In genomic region chr2:80256396-80257167, GRCh38 we compare ENCODE assay signal across 10 cellular contexts. TPM values are rescaled to one million over a fixed set of nuclear protein-coding genes. Genes with fewer than 3 reads are reported as not detected.
A peak's percentile ranks its signal among the peaks of the same experiment; 100 is the strongest.
DNase-seq lines count a peak whose midpoint lies in the region; ATAC-seq and TF ChIP-seq lines count a peak whose summit lies in the region.
"Had no signal": no experiment of that assay in that cellular context is flagged by ENCODE, and none has a peak within 500 bp of the region (broad histone marks: within the 10 kb centered on the region; RNA-seq: fewer than 3 reads in every experiment).

No MANE protein-coding gene starts in this region.

- no peak overlapping the region for H3K56ac ChIP-seq in mesendoderm (ENCODE audit: low read length)

- no CpG with 5 or more reads among the region's 9 CpGs for WGBS in mesendoderm (ENCODE audit: extremely low coverage, insufficient coverage, low lambda C conversion rate)

- DNase-seq in DMS153 treated with DMSO at 0.1 percent for 48 hours (lab: John Stamatoyannopoulos, UW; ENCODE audit: unreplicated experiment) (peak; percentile 24), astrocyte of the cerebellum (ENCODE audit: low read depth) (peak; percentile 1), mesendoderm (peak; percentile 63), NCI-H2196 (lab: John Stamatoyannopoulos, UW; ENCODE audit: unreplicated experiment) (no peak), right atrium auricular region (ENCODE audit: low spot score) (no peak)
- DNase-seq in Jurkat, Clone E6-1 (ENCODE audit: low read depth, low spot score) = peak; percentile 17
- no peak for DNase-seq in activated CD4-positive, CD25-positive, alpha-beta regulatory T cell (lab: John Stamatoyannopoulos, UW)
- DNase-seq: activated B cell treated with CpG ODN at 0.5 μM for 24 hours, body of pancreas had no signal

- H4K8ac ChIP-seq in mesendoderm (ENCODE audit: low read depth, low read length) = no peak overlapping the region

- H2AK5ac ChIP-seq in mesendoderm (ENCODE audit: low read length) = no peak overlapping the region

- no peak overlapping the region for H3K9ac ChIP-seq in mesendoderm (ENCODE audit: low read length)

- H3K36me3 ChIP-seq in mesendoderm (ENCODE audit: control insufficient read depth, insufficient read depth, low read length) (no peaks in the 10 kb centered on the region), right atrium auricular region (no peaks in the 10 kb centered on the region)

- no peak overlapping the region for H3K4me2 ChIP-seq in mesendoderm (ENCODE audit: low read length)

- H3K27ac ChIP-seq in mesendoderm (ENCODE audit: low read depth, low read length) (no peak overlapping the region), right atrium auricular region (no peak overlapping the region)
- H3K27ac ChIP-seq: body of pancreas had no signal

- no peak for ATAC-seq in HG02678 (IDR thresholded peaks at IDR 0.05; ENCODE audit: unreplicated experiment)
- ATAC-seq: body of pancreas had no signal

- H2BK5ac ChIP-seq in mesendoderm (ENCODE audit: low read length) = no peak overlapping the region

- no peak overlapping the region for H3K18ac ChIP-seq in mesendoderm (ENCODE audit: low read length)

- H3K79me2 ChIP-seq in mesendoderm (ENCODE audit: control insufficient read depth, insufficient read depth, low read length) = no peaks in the 10 kb centered on the region

- H3K4me3 ChIP-seq in Jurkat, Clone E6-1 (ENCODE audit: low read length) = no peak overlapping the region
- no peak overlapping the region for H3K4me3 ChIP-seq in astrocyte of the cerebellum (ENCODE audit: low read depth, low read length)
- H3K4me3 ChIP-seq in mesendoderm (ENCODE audit: low read length) = no peak overlapping the region
- no peak overlapping the region for H3K4me3 ChIP-seq in right atrium auricular region
- H3K4me3 ChIP-seq: body of pancreas had no signal

- H3K9me3 ChIP-seq in right atrium auricular region = no peaks in the 10 kb centered on the region
- H3K9me3 ChIP-seq: body of pancreas had no signal

- H2BK15ac ChIP-seq in mesendoderm (replicated peaks; ENCODE audit: low read depth) = no peak overlapping the region

- no peak overlapping the region for H2BK120ac ChIP-seq in mesendoderm (ENCODE audit: low read depth, low read length)

- in situ Hi-C loops in astrocyte of the cerebellum (cut with HindIII; ENCODE audit: low sequenced_read_pairs) = no loop called here

- TF ChIP-seq CTCF in astrocyte of the cerebellum (IDR thresholded peaks at IDR 0.05; ENCODE audit: low read depth, low read length, missing control alignments) = peak; percentile 34
- peak in 1 of 2 donors; percentile 44 for TF ChIP-seq CTCF in right atrium auricular region (IDR thresholded peaks at IDR 0.05)

- H3K27me3 ChIP-seq in mesendoderm (ENCODE audit: insufficient read depth, low read length, poor library complexity) (no peaks in the 10 kb centered on the region), right atrium auricular region (no peaks in the 10 kb centered on the region)
- H3K27me3 ChIP-seq: body of pancreas had no signal

- no peaks in the 10 kb centered on the region for H3K79me1 ChIP-seq in mesendoderm (ENCODE audit: low read length)

- no peaks in the 10 kb centered on the region for H3K4me1 ChIP-seq in mesendoderm (ENCODE audit: control insufficient read depth, low read depth, low read length)
- H3K4me1 ChIP-seq in right atrium auricular region = no peaks in the 10 kb centered on the region
- H3K4me1 ChIP-seq: body of pancreas had no signal

- H4K5ac ChIP-seq in mesendoderm (ENCODE audit: low read length) = no peak overlapping the region

- no peak overlapping the region for H3K4ac ChIP-seq in mesendoderm (ENCODE audit: low read depth, low read length)

- no peak overlapping the region for H3K23ac ChIP-seq in mesendoderm (ENCODE audit: low read length)

RNA-seq across cellular contexts. Expression of gene LRRTM1, which starts 48.0 kb away (rescaled TPM):
- polyA plus RNA-seq in Jurkat, Clone E6-1 (2012; ENCODE audit: insufficient read depth, insufficient read length) = not detected
- 3.9 TPM for polyA plus RNA-seq in mesendoderm (2013, experiment 1 of 2)
- 4.4 TPM for polyA plus RNA-seq in mesendoderm (2013, experiment 2 of 2)
- total RNA-seq in right atrium auricular region = under 1 TPM; 0.31 to 0.37 TPM
- total RNA-seq: activated B cell treated with CpG ODN at 0.5 μM for 24 hours, body of pancreas had no signal

Comparison
In these comparisons a context has a peak if more than half of its experiments do, and no peak if none do; other contexts are left out.
1. DNase-seq: peak in DMS153 treated with DMSO at 0.1 percent for 48 hours (single experiment), Jurkat, Clone E6-1 (single experiment), astrocyte of the cerebellum (single experiment) and mesendoderm (single experiment); none in activated CD4-positive, CD25-positive, alpha-beta regulatory T cell (0 of 4), NCI-H2196 (single experiment) and right atrium auricular region (single experiment).